Comparison of ENCODE assay signal across 1 cellular context in the genomic region with DNA sequence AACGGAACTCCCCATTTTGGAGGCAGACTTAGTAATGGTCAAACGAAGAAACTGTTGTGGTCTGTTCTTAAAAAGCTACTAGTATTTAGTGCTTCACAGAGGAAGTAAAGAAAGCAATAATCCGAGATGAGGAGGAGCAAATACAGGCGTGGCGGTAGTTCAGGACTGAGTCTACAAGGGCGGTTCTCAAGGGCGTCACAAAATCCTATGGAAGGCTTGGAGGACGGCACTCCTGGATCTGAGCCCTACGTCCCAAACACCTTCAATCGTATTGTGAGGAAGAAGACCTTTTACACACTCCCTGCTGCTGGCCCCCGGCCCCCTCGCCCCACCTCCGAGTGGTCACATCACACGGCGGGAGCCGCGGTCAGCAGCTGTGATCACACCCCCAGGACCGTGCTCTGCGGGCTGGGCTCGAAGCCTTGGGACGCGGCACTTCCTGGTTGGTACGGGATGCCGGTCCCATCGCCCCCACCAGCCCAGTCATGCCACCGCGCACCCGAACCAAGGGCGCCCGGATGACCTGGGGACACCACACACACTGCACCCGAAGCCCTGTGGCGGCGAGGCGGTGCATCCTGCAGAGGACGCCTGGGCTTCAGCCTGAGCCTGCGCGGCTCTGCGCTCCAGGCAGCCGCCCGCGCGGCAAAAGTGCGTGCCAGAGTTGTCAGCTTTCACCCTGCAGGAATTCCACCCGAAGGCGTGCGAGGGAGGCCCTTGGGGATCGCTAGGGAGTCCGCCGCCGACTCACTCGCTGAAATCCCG.
TF ChIP-seq lines count a peak whose summit lies in the region.

No MANE protein-coding gene starts in this region.

TF ChIP-seq in K562, 482 proteins besides CTCF, POLR2A, EP300 and RAD21 (continued from another document and continues in another):
- TF ChIP-seq, protein P1, sequence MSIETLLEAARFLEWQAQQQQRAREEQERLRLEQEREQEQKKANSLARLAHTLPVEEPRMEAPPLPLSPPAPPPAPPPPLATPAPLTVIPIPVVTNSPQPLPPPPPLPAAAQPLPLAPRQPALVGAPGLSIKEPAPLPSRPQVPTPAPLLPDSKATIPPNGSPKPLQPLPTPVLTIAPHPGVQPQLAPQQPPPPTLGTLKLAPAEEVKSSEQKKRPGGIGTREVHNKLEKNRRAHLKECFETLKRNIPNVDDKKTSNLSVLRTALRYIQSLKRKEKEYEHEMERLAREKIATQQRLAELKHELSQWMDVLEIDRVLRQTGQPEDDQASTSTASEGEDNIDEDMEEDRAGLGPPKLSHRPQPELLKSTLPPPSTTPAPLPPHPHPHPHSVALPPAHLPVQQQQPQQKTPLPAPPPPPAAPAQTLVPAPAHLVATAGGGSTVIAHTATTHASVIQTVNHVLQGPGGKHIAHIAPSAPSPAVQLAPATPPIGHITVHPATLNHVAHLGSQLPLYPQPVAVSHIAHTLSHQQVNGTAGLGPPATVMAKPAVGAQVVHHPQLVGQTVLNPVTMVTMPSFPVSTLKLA (conservative IDR thresholded peaks at IDR 0.05): peak; percentile 12 to 50; a peak in 3 of 4 replicates
- TF ChIP-seq SAP30 (IDR thresholded peaks at IDR 0.05; ENCODE audit: borderline replicate concordance, insufficient read depth, low read depth, low read length, poor library complexity, severe bottlenecking): peak; percentile 89
- TF ChIP-seq, protein P2, sequence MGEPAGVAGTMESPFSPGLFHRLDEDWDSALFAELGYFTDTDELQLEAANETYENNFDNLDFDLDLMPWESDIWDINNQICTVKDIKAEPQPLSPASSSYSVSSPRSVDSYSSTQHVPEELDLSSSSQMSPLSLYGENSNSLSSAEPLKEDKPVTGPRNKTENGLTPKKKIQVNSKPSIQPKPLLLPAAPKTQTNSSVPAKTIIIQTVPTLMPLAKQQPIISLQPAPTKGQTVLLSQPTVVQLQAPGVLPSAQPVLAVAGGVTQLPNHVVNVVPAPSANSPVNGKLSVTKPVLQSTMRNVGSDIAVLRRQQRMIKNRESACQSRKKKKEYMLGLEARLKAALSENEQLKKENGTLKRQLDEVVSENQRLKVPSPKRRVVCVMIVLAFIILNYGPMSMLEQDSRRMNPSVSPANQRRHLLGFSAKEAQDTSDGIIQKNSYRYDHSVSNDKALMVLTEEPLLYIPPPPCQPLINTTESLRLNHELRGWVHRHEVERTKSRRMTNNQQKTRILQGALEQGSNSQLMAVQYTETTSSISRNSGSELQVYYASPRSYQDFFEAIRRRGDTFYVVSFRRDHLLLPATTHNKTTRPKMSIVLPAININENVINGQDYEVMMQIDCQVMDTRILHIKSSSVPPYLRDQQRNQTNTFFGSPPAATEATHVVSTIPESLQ (CRISPR knock-in tag; IDR thresholded peaks at IDR 0.05): peak; percentile 46; the same call in 1 of the 2 replicates
- no peak for TF ChIP-seq ZNF699 (CRISPR knock-in tag; IDR thresholded peaks at IDR 0.05; ENCODE audit: insufficient replicate concordance)
- TF ChIP-seq RHOXF2B (CRISPR knock-in tag; conservative IDR thresholded peaks at IDR 0.05): no peak
- no peak for TF ChIP-seq SREBF1 (IDR thresholded peaks at IDR 0.05; ENCODE audit: borderline replicate concordance, low read depth, low read length)
- TF ChIP-seq YBX1 (IDR thresholded peaks at IDR 0.05): no peak
- peak; percentile 75; the same call in 1 of the 2 replicates for TF ChIP-seq ZSCAN29 (IDR thresholded peaks at IDR 0.05)
- TF ChIP-seq, protein P3, sequence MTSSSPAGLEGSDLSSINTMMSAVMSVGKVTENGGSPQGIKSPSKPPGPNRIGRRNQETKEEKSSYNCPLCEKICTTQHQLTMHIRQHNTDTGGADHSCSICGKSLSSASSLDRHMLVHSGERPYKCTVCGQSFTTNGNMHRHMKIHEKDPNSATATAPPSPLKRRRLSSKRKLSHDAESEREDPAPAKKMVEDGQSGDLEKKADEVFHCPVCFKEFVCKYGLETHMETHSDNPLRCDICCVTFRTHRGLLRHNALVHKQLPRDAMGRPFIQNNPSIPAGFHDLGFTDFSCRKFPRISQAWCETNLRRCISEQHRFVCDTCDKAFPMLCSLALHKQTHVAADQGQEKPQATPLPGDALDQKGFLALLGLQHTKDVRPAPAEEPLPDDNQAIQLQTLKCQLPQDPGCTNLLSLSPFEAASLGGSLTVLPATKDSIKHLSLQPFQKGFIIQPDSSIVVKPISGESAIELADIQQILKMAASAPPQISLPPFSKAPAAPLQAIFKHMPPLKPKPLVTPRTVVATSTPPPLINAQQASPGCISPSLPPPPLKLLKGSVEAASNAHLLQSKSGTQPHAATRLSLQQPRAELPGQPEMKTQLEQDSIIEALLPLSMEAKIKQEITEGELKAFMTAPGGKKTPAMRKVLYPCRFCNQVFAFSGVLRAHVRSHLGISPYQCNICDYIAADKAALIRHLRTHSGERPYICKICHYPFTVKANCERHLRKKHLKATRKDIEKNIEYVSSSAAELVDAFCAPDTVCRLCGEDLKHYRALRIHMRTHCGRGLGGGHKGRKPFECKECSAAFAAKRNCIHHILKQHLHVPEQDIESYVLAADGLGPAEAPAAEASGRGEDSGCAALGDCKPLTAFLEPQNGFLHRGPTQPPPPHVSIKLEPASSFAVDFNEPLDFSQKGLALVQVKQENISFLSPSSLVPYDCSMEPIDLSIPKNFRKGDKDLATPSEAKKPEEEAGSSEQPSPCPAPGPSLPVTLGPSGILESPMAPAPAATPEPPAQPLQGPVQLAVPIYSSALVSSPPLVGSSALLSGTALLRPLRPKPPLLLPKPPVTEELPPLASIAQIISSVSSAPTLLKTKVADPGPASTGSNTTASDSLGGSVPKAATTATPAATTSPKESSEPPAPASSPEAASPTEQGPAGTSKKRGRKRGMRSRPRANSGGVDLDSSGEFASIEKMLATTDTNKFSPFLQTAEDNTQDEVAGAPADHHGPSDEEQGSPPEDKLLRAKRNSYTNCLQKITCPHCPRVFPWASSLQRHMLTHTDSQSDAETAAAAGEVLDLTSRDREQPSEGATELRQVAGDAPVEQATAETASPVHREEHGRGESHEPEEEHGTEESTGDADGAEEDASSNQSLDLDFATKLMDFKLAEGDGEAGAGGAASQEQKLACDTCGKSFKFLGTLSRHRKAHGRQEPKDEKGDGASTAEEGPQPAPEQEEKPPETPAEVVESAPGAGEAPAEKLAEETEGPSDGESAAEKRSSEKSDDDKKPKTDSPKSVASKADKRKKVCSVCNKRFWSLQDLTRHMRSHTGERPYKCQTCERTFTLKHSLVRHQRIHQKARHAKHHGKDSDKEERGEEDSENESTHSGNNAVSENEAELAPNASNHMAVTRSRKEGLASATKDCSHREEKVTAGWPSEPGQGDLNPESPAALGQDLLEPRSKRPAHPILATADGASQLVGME (CRISPR knock-in tag; IDR thresholded peaks at IDR 0.05): peak; percentile 76; the same call in 1 of the 2 replicates
- TF ChIP-seq BCOR (IDR thresholded peaks at IDR 0.05): no peak
- TF ChIP-seq KDM2B (CRISPR knock-in tag; IDR thresholded peaks at IDR 0.05): no peak
- no peak for TF ChIP-seq PTBP1 (IDR thresholded peaks at IDR 0.05; ENCODE audit: low read depth, low read length)
- no peak for TF ChIP-seq ZZZ3 (IDR thresholded peaks at IDR 0.05)
- TF ChIP-seq ARID2 (IDR thresholded peaks at IDR 0.05): no peak
- TF ChIP-seq NFE2 (IDR thresholded peaks at IDR 0.05; ENCODE audit: low read depth): 0 out of 2 replicates have a peak, but pooled peaks have one; percentile 11
- TF ChIP-seq, protein P4, sequence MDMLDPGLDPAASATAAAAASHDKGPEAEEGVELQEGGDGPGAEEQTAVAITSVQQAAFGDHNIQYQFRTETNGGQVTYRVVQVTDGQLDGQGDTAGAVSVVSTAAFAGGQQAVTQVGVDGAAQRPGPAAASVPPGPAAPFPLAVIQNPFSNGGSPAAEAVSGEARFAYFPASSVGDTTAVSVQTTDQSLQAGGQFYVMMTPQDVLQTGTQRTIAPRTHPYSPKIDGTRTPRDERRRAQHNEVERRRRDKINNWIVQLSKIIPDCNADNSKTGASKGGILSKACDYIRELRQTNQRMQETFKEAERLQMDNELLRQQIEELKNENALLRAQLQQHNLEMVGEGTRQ (CRISPR knock-in tag; IDR thresholded peaks at IDR 0.05): no peak
- TF ChIP-seq FOXA1 (IDR thresholded peaks at IDR 0.05; ENCODE audit: borderline replicate concordance): no peak
- TF ChIP-seq, protein P5, sequence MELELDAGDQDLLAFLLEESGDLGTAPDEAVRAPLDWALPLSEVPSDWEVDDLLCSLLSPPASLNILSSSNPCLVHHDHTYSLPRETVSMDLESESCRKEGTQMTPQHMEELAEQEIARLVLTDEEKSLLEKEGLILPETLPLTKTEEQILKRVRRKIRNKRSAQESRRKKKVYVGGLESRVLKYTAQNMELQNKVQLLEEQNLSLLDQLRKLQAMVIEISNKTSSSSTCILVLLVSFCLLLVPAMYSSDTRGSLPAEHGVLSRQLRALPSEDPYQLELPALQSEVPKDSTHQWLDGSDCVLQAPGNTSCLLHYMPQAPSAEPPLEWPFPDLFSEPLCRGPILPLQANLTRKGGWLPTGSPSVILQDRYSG (tag; conservative IDR thresholded peaks at IDR 0.05; ENCODE audit: low read depth): no peak
- TF ChIP-seq MYNN (IDR thresholded peaks at IDR 0.05): no peak
- TF ChIP-seq MYNN (CRISPR knock-in tag; IDR thresholded peaks at IDR 0.05): no peak
- 0 out of 2 replicates have a peak, but pooled peaks have one; percentile 27 for TF ChIP-seq RBM14 (IDR thresholded peaks at IDR 0.05; ENCODE audit: borderline replicate concordance, insufficient read depth, low read depth, low read length)
- TF ChIP-seq, protein P6, sequence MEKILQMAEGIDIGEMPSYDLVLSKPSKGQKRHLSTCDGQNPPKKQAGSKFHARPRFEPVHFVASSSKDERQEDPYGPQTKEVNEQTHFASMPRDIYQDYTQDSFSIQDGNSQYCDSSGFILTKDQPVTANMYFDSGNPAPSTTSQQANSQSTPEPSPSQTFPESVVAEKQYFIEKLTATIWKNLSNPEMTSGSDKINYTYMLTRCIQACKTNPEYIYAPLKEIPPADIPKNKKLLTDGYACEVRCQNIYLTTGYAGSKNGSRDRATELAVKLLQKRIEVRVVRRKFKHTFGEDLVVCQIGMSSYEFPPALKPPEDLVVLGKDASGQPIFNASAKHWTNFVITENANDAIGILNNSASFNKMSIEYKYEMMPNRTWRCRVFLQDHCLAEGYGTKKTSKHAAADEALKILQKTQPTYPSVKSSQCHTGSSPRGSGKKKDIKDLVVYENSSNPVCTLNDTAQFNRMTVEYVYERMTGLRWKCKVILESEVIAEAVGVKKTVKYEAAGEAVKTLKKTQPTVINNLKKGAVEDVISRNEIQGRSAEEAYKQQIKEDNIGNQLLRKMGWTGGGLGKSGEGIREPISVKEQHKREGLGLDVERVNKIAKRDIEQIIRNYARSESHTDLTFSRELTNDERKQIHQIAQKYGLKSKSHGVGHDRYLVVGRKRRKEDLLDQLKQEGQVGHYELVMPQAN (IDR thresholded peaks at IDR 0.05; ENCODE audit: borderline replicate concordance): peak; percentile 47; the same call in 1 of the 2 replicates
- TF ChIP-seq TRIM24 (IDR thresholded peaks at IDR 0.05): no peak
- no peak for TF ChIP-seq XRCC4 (IDR thresholded peaks at IDR 0.05; ENCODE audit: extremely low read depth, insufficient read depth, insufficient read length)
- TF ChIP-seq ILK (tag; IDR thresholded peaks at IDR 0.05; ENCODE audit: borderline replicate concordance, low read depth): no peak
- TF ChIP-seq KDM1A (IDR thresholded peaks at IDR 0.05): no peak
- 0 out of 2 replicates have a peak, but pooled peaks have one; percentile 13 for TF ChIP-seq MXI1 (IDR thresholded peaks at IDR 0.05; ENCODE audit: low read depth, low read length)
- TF ChIP-seq, protein P7, sequence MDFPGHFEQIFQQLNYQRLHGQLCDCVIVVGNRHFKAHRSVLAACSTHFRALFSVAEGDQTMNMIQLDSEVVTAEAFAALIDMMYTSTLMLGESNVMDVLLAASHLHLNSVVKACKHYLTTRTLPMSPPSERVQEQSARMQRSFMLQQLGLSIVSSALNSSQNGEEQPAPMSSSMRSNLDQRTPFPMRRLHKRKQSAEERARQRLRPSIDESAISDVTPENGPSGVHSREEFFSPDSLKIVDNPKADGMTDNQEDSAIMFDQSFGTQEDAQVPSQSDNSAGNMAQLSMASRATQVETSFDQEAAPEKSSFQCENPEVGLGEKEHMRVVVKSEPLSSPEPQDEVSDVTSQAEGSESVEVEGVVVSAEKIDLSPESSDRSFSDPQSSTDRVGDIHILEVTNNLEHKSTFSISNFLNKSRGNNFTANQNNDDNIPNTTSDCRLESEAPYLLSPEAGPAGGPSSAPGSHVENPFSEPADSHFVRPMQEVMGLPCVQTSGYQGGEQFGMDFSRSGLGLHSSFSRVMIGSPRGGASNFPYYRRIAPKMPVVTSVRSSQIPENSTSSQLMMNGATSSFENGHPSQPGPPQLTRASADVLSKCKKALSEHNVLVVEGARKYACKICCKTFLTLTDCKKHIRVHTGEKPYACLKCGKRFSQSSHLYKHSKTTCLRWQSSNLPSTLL (IDR thresholded peaks at IDR 0.05): no peak
- TF ChIP-seq, protein P8, sequence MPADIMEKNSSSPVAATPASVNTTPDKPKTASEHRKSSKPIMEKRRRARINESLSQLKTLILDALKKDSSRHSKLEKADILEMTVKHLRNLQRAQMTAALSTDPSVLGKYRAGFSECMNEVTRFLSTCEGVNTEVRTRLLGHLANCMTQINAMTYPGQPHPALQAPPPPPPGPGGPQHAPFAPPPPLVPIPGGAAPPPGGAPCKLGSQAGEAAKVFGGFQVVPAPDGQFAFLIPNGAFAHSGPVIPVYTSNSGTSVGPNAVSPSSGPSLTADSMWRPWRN (IDR thresholded peaks at IDR 0.05; ENCODE audit: low read depth): no peak
- TF ChIP-seq, protein P9, sequence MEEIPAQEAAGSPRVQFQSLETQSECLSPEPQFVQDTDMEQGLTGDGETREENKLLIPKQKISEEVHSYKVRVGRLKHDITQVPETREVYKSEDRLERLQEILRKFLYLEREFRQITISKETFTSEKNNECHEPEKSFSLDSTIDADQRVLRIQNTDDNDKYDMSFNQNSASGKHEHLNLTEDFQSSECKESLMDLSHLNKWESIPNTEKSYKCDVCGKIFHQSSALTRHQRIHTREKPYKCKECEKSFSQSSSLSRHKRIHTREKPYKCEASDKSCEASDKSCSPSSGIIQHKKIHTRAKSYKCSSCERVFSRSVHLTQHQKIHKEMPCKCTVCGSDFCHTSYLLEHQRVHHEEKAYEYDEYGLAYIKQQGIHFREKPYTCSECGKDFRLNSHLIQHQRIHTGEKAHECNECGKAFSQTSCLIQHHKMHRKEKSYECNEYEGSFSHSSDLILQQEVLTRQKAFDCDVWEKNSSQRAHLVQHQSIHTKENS (CRISPR knock-in tag; IDR thresholded peaks at IDR 0.05): no peak
